In the genomic region with DNA sequence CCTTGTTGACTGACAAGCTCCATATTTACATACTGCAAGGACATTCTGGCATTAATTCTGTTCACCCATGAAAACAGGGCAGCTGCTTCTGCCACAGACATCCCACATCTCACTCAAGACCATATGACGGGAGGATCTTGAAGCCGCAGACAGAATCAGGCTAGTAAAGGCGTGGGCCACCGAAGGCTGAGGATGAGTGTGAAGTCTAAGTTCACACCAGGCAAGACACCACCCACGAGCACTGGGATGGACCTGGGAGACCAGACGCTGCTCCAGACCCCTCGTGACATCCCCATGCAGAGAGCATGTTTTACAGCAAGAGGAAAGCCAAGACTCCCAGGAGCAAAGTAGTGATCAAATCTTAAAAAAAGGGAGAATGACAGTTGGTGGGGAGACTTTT, we compare ENCODE assay signal across 17 cellular contexts. TPM values are rescaled to one million over a fixed set of nuclear protein-coding genes. Genes with fewer than 3 reads are reported as not detected.
DNase-seq lines count a peak whose midpoint lies in the region; ATAC-seq and TF ChIP-seq lines count a peak whose summit lies in the region.
"Had no signal": no experiment of that assay in that cellular context is flagged by ENCODE, and none has a peak within 500 bp of the region (broad histone marks: within the 10 kb centered on the region; RNA-seq: fewer than 3 reads in every experiment).

No MANE protein-coding gene starts in this region.

- H2AFZ ChIP-seq in mesenchymal stem cell (ENCODE audit: low read depth, low read length): no peak overlapping the region

- H2BK120ac ChIP-seq in mesenchymal stem cell (ENCODE audit: low read depth, low read length): no peak overlapping the region

- 95% methylated on average over 7 of the region's 7 CpGs for WGBS in mesenchymal stem cell
- 50 to 63% methylated on average over 7 of the region's 7 CpGs for WGBS in testis, 2 donors
- 96% methylated on average over 7 of the region's 7 CpGs for WGBS in thyroid gland, 2 donors

- peak overlapping the region; percentile 41 for H4K8ac ChIP-seq in mesenchymal stem cell (ENCODE audit: low read length)

- no peak overlapping the region for H2BK12ac ChIP-seq in mesenchymal stem cell (ENCODE audit: low read length in 2 of 2)

- H3K4me3 ChIP-seq in cardiac fibroblast (replicated peaks in 1 of 2; ENCODE audit: low read depth in 2 of 2, low read length in 2 of 2): peak overlapping the region; percentile 4 to 94
- H3K4me3 ChIP-seq in mesenchymal stem cell (ENCODE audit: insufficient read depth in 1 of 2, low read depth in 1 of 2, low read length in 2 of 2): peak overlapping the region in 1 of 2 experiments; percentile 88
- H3K4me3 ChIP-seq in testis: peak overlapping the region; percentile 88 to 93
- H3K4me3 ChIP-seq in thyroid gland (replicated peaks in 1 of 3): no peak overlapping the region

- H3K36me3 ChIP-seq in mesenchymal stem cell (ENCODE audit: control insufficient read depth in 1 of 2, insufficient read depth in 2 of 2, low read depth in 1 of 2, low read length in 2 of 2) (peaks cover 32 to 43% of the 10 kb centered on the region in 2 experiments), testis (ENCODE audit: low read depth, missing control alignments) (no peaks in the 10 kb centered on the region), thyroid gland (no peaks in the 10 kb centered on the region)

- DNase-seq in cardiac septum (ENCODE audit: low spot score) (peak; percentile 69), left cardiac atrium (no peak), cardiac fibroblast (ENCODE audit: low read depth in 2 of 2) (no peak), mesenchymal stem cell (peak; percentile 14), testis (peak; percentile 17), kidney glomerular epithelial cell (lab: John Stamatoyannopoulos, UW) (no peak), GM13976 (ENCODE audit: low spot score) (no peak), thyroid gland (no peak)
- DNase-seq: activated CD4-positive, alpha-beta T cell treated with anti-CD3 and anti-CD28 coated beads, Interleukin-2, amount 50 U/mL, for 48 hours; activated effector memory CD4-positive, alpha-beta T cell treated with Interleukin-2 at 50 U/mL for 16 hours; central memory CD4-positive, alpha-beta T cell; immature natural killer cell; KBM-7; naive B cell; NCI-H1694; NCI-H510A; T-helper 2 cell had no signal

- TF ChIP-seq CTCF in cardiac fibroblast (IDR thresholded peaks at IDR 0.05; ENCODE audit: low read depth, low read length) (no peak), testis (IDR thresholded peaks at IDR 0.05) (no peak), GM13976 (IDR thresholded peaks at IDR 0.05; ENCODE audit: borderline replicate concordance, control extremely low read depth, extremely low read depth, insufficient read depth, missing control alignments) (no peak), thyroid gland (IDR thresholded peaks at IDR 0.05) (no peak)

- peaks cover 12% of the 10 kb centered on the region for H3K79me1 ChIP-seq in mesenchymal stem cell (replicated peaks; ENCODE audit: low read length, poor library complexity, severe bottlenecking)

- peak overlapping the region; percentile 65 for H3K9ac ChIP-seq in mesenchymal stem cell (ENCODE audit: low read length)

- H3K4ac ChIP-seq in mesenchymal stem cell (ENCODE audit: low read depth in 1 of 2, low read length in 2 of 2): peak overlapping the region in 1 of 2 experiments; percentile 13

- peaks cover 32% of the 10 kb centered on the region for H3K4me1 ChIP-seq in mesenchymal stem cell (ENCODE audit: control insufficient read depth, insufficient read depth, low read depth, low read length)
- no peaks in the 10 kb centered on the region for H3K4me1 ChIP-seq in testis
- peaks cover 6 to 14% of the 10 kb centered on the region in 2 donors for H3K4me1 ChIP-seq in thyroid gland

- H3K27ac ChIP-seq in mesenchymal stem cell (ENCODE audit: low read length, poor library complexity, severe bottlenecking) (peak overlapping the region; percentile 60), testis (peak overlapping the region; percentile 85 to 94), thyroid gland (no peak overlapping the region)

- no peak overlapping the region for H2BK5ac ChIP-seq in mesenchymal stem cell (ENCODE audit: low read depth, low read length, poor library complexity, severe bottlenecking)

- H3K27me3 ChIP-seq in mesenchymal stem cell (ENCODE audit: control insufficient read depth in 1 of 2, insufficient read depth in 1 of 2, low read length in 2 of 2): no peaks in the 10 kb centered on the region
- H3K27me3 ChIP-seq in testis: no peaks in the 10 kb centered on the region
- no peaks in the 10 kb centered on the region for H3K27me3 ChIP-seq in thyroid gland

- intact Hi-C loops in cardiac septum (cut with DNase I) (loop anchor here (5.0 kb wide), 1 partner anchor 42 kb away; no protein-coding TSS in a partner anchor), left cardiac atrium (cut with DNase I) (no loop called here), testis (cut with DNase I; ENCODE audit: low total_unique reads) (no loop called here), thyroid gland (cut with DNase I) (no loop called here)

- H2BK15ac ChIP-seq in mesenchymal stem cell (ENCODE audit: low read depth, poor library complexity, severe bottlenecking): no peak overlapping the region

- no peak overlapping the region for H2AK5ac ChIP-seq in mesenchymal stem cell (ENCODE audit: low read length, severe bottlenecking)

- no peak for TF ChIP-seq POLR2A in testis (IDR thresholded peaks at IDR 0.05)
- TF ChIP-seq POLR2A in thyroid gland (IDR thresholded peaks at IDR 0.05): no peak

- no peak overlapping the region for H4K91ac ChIP-seq in mesenchymal stem cell (ENCODE audit: low read length)

- in situ Hi-C loops in GM13976 (cut with MboI; ENCODE audit: low sequenced_read_pairs, unreplicated experiment): loop anchor here (25.0 kb wide), 1 partner anchor 317 kb away; no protein-coding TSS in a partner anchor

- H3K9me3 ChIP-seq in mesenchymal stem cell (ENCODE audit: control insufficient read depth, low read length) (no peaks in the 10 kb centered on the region), testis (no peaks in the 10 kb centered on the region), thyroid gland (no peaks in the 10 kb centered on the region)

- ATAC-seq in left cardiac atrium: no peak

- H3K23ac ChIP-seq in mesenchymal stem cell (ENCODE audit: low read length in 2 of 2): peak overlapping the region in 1 of 2 experiments; percentile 90

- H3K18ac ChIP-seq in mesenchymal stem cell (ENCODE audit: low read depth in 1 of 2, low read length in 2 of 2): peak overlapping the region in 1 of 2 experiments; percentile 46

- peak overlapping the region; percentile 55 for H3K4me2 ChIP-seq in mesenchymal stem cell (ENCODE audit: low read length, poor library complexity, severe bottlenecking)

- H3K14ac ChIP-seq in mesenchymal stem cell (ENCODE audit: low read length in 2 of 2): peak overlapping the region in 1 of 2 experiments; percentile 87

RNA-seq across cellular contexts. Expression of a gene that starts 3.2 kb away (rescaled TPM):
- total RNA-seq in cardiac septum (467 TPM), left cardiac atrium (10 to 100 TPM; 32.3 to 92.2 TPM), testis (100 to 1,000 TPM in 1 of 2 donors, 10 to 100 TPM in 1; 76.9 to 154 TPM), thyroid gland (10 to 100 TPM; 36.7 to 81.2 (median 44.0) TPM)
- 258 TPM for polyA plus RNA-seq in mesenchymal stem cell (2013, experiment 1 of 2)
- 261 TPM for polyA plus RNA-seq in mesenchymal stem cell (2013, experiment 2 of 2)
- 99.3 TPM for polyA plus RNA-seq in testis (ENCODE audit: insufficient read depth, low read depth, low replicate concordance)

RNA-seq across cellular contexts. Expression of a gene that starts 58.4 kb away (rescaled TPM):
- total RNA-seq in cardiac septum (20.2 TPM), left cardiac atrium (10 to 100 TPM; 15.6 to 16.2 TPM), testis (10 to 100 TPM; 32.6 to 35.4 TPM), thyroid gland (10 to 100 TPM; 16.6 to 41.1 (median 22.1) TPM)
- 19.4 TPM for polyA plus RNA-seq in mesenchymal stem cell (2013, experiment 1 of 2)
- polyA plus RNA-seq in mesenchymal stem cell (2013, experiment 2 of 2): 18.0 TPM
- polyA plus RNA-seq in testis (ENCODE audit: insufficient read depth, low read depth, low replicate concordance): 28.5 TPM

Comparison
In these comparisons a context has a peak if more than half of its experiments do, and no peak if none do; other contexts are left out.
1. DNase-seq: peak in cardiac septum (single experiment), mesenchymal stem cell (single experiment) and testis (single experiment); none in left cardiac atrium (single experiment), cardiac fibroblast (0 of 2), kidney glomerular epithelial cell (single experiment), GM13976 (single experiment) and thyroid gland (0 of 2).
2. H3K4me3 ChIP-seq: peak in cardiac fibroblast (2 of 2) and testis (2 of 2); none in thyroid gland (0 of 3).
3. H3K27ac ChIP-seq: peak in mesenchymal stem cell (single experiment) and testis (2 of 2); none in thyroid gland (0 of 3).